In the genomic region with DNA sequence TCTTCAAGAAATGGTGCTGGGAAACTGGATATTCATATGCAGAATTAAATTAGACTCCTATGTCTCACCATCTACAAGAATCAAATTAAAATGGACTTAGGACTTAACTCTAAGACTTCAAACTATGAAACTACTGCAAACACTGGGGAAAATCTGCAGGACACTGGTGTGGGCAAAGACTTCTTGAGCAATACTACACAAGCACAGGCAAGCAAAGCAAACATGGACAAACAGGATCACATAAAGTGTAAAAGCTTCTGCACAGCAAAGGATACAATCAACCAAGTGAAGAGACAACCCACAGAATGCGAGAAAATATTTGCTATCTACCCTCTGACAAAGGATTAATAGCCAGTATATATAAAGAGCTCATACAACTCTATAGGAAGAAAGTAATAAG, we compare ENCODE assay signal across 17 cellular contexts.
DNase-seq lines count a peak whose midpoint lies in the region; ATAC-seq and TF ChIP-seq lines count a peak whose summit lies in the region.
"Had no signal": no experiment of that assay in that cellular context is flagged by ENCODE, and none has a peak within 500 bp of the region (broad histone marks: within the 10 kb centered on the region; RNA-seq: fewer than 3 reads in every experiment).

No MANE protein-coding gene starts in this region.

- in situ Hi-C loops in mammary epithelial cell (cut with MboI; ENCODE audit: low sequenced_read_pairs in 2 of 2): no loop called here

- BruUV-seq in mammary epithelial cell (replicated peaks; lab: Mats Ljungman, UMichigan): no TSS peak
- BruUV-seq in MCF 10A (replicated peaks; lab: Mats Ljungman, UMichigan): no TSS peak

- WGBS in mammary epithelial cell (ENCODE audit: low coverage, missing lambda C conversion rate): 78% methylated on average over 1 of the region's 1 CpG
- WGBS in esophagus squamous epithelium, 2 donors: 86 to 92% methylated on average over 1 of the region's 1 CpG

- TF ChIP-seq POLR2A in esophagus squamous epithelium (IDR thresholded peaks at IDR 0.05): no peak

- no peaks in the 10 kb centered on the region for H4K20me1 ChIP-seq in mammary epithelial cell (ENCODE audit: insufficient read depth, low read length)
- H4K20me1 ChIP-seq: BLaER1 had no signal

- H3K4me3 ChIP-seq in mammary epithelial cell (replicated peaks in 1 of 3; ENCODE audit: insufficient read depth in 1 of 3, low read depth in 2 of 3, low read length in 3 of 3) (no peak overlapping the region), epithelial cell of esophagus (ENCODE audit: low read length) (no peak overlapping the region), esophagus squamous epithelium (no peak overlapping the region)
- H3K4me3 ChIP-seq: A549, BLaER1, K562 had no signal

- H3K27ac Mint-ChIP-seq in MCF 10A (ENCODE audit: low read depth, unreplicated experiment) (no peak overlapping the region), osteocyte (ENCODE audit: unreplicated experiment) (peak overlapping the region; percentile 46)
- no peak overlapping the region for H3K27ac Mint-ChIP-seq in activated naive CD4-positive, alpha-beta T cell treated with anti-CD3 and anti-CD28 coated beads, Interleukin-2, amount 50 U/mL, for 72 hours
- H3K27ac Mint-ChIP-seq: CD14-positive monocyte; CD4-positive, alpha-beta memory T cell; H9 had no signal

- CTCF ChIA-PET in mammary epithelial cell (lab: Charles Lee; ENCODE audit: low non-redundant PET) (no interaction called here), MCF 10A (lab: Yijun Ruan, JAX) (no interaction called here)

- no peaks in the 10 kb centered on the region for H3K79me2 ChIP-seq in mammary epithelial cell (ENCODE audit: insufficient read depth, low read length)

- no peak overlapping the region for H2AFZ ChIP-seq in mammary epithelial cell (ENCODE audit: low read depth, low read length)

- TF ChIP-seq CTCF in mammary epithelial cell (conservative IDR thresholded peaks at IDR 0.05 in 1 of 2, IDR thresholded peaks at IDR 0.05 in 1 of 2; ENCODE audit: extremely low read depth in 1 of 2, insufficient read depth in 1 of 2, low read depth in 1 of 2, low read length in 2 of 2) (no peak), MCF 10A (IDR thresholded peaks at IDR 0.05; ENCODE audit: unreplicated experiment) (no peak), epithelial cell of esophagus (IDR thresholded peaks at IDR 0.05; ENCODE audit: insufficient read depth, low read depth, low read length, missing control alignments) (no peak), osteocyte (IDR thresholded peaks at IDR 0.05) (no peak), esophagus squamous epithelium (IDR thresholded peaks at IDR 0.05) (no peak)

- H3K9me3 ChIP-seq in mammary epithelial cell (replicated peaks; ENCODE audit: insufficient read depth, low read length): peaks cover 4% of the 10 kb centered on the region
- no peaks in the 10 kb centered on the region for H3K9me3 ChIP-seq in esophagus squamous epithelium

- H3K27ac ChIP-seq in mammary epithelial cell (ENCODE audit: insufficient read depth, low read depth, low read length) (no peak overlapping the region), esophagus squamous epithelium (no peak overlapping the region)
- H3K27ac ChIP-seq: 22Rv1, A549, BLaER1 had no signal

- peaks cover 15% of the 10 kb centered on the region for H3K4me1 Mint-ChIP-seq in MCF 10A (ENCODE audit: insufficient read depth, unreplicated experiment)
- H3K4me1 Mint-ChIP-seq in osteocyte (ENCODE audit: unreplicated experiment): peaks cover 44% of the 10 kb centered on the region
- H3K4me1 Mint-ChIP-seq: CD14-positive monocyte; CD4-positive, alpha-beta memory T cell had no signal

- dilution Hi-C loops in mammary epithelial cell (cut with HindIII; ENCODE audit: low sequenced_read_pairs): no loop called here

- H3K27me3 Mint-ChIP-seq in MCF 10A (ENCODE audit: insufficient read depth, unreplicated experiment) (no peaks in the 10 kb centered on the region), osteocyte (ENCODE audit: unreplicated experiment) (no peaks in the 10 kb centered on the region)
- H3K27me3 Mint-ChIP-seq: CD4-positive, alpha-beta memory T cell had no signal

- no peak overlapping the region for H3K4me2 ChIP-seq in mammary epithelial cell (ENCODE audit: insufficient read depth, low read depth, low read length)
- H3K4me2 ChIP-seq: A549, BLaER1 had no signal

- H3K27me3 ChIP-seq in mammary epithelial cell (ENCODE audit: insufficient read depth, low read length) (no peaks in the 10 kb centered on the region), esophagus squamous epithelium (no peaks in the 10 kb centered on the region)
- H3K27me3 ChIP-seq: BLaER1 had no signal

- H3K36me3 Mint-ChIP-seq in MCF 10A (ENCODE audit: insufficient read depth, unreplicated experiment) (no peaks in the 10 kb centered on the region), osteocyte (ENCODE audit: unreplicated experiment) (peaks cover 20% of the 10 kb centered on the region)
- H3K36me3 Mint-ChIP-seq in activated naive CD4-positive, alpha-beta T cell treated with anti-CD3 and anti-CD28 coated beads, Interleukin-2, amount 50 U/mL, for 72 hours: no peaks in the 10 kb centered on the region
- H3K36me3 Mint-ChIP-seq: CD14-positive monocyte; CD4-positive, alpha-beta memory T cell had no signal

- no peak for ATAC-seq in activated naive CD4-positive, alpha-beta T cell treated with anti-CD3 and anti-CD28 coated beads, Interleukin-2, amount 50 U/mL, for 72 hours
- ATAC-seq: A549, K562 had no signal

- peaks cover 12% of the 10 kb centered on the region for H3K9me3 Mint-ChIP-seq in MCF 10A (ENCODE audit: unreplicated experiment)
- peaks cover 27% of the 10 kb centered on the region for H3K9me3 Mint-ChIP-seq in osteocyte (ENCODE audit: unreplicated experiment)
- H3K9me3 Mint-ChIP-seq in activated naive CD4-positive, alpha-beta T cell treated with anti-CD3 and anti-CD28 coated beads, Interleukin-2, amount 50 U/mL, for 72 hours: peaks cover 0 to 16% of the 10 kb centered on the region in 2 donors

- H3K4me1 ChIP-seq in mammary epithelial cell (ENCODE audit: insufficient read depth, low read length) (peaks cover 21% of the 10 kb centered on the region), esophagus squamous epithelium (peaks cover 0 to 9% (median 0%) of the 10 kb centered on the region in 3 donors)
- H3K4me1 ChIP-seq: BLaER1 had no signal

- H3K36me3 ChIP-seq in mammary epithelial cell (ENCODE audit: insufficient read depth, low read length) (no peaks in the 10 kb centered on the region), esophagus squamous epithelium (no peaks in the 10 kb centered on the region)
- H3K36me3 ChIP-seq: BLaER1 had no signal

- intact Hi-C loops in mammary epithelial cell (cut with micrococcal nuclease) (no loop called here), MCF 10A (cut with micrococcal nuclease) (no loop called here), esophagus squamous epithelium (cut with DNase I) (no loop called here)

- DNase-seq in mammary epithelial cell: peak; percentile 26
- DNase-seq in MCF 10A (ENCODE audit: unreplicated experiment): no peak
- peak; percentile 67 for DNase-seq in epithelial cell of esophagus (ENCODE audit: low read depth)
- DNase-seq in osteocyte (ENCODE audit: extremely low spot score, unreplicated experiment): no peak
- no peak for DNase-seq in activated naive CD4-positive, alpha-beta T cell treated with anti-CD3 and anti-CD28 coated beads, Interleukin-2, amount 50 U/mL, for 72 hours (ENCODE audit: low spot score in 2 of 2)
- no peak for DNase-seq in esophagus squamous epithelium (lab: John Stamatoyannopoulos, UW)
- no peak for DNase-seq in HuH-7.5 (ENCODE audit: low spot score)
- DNase-seq: Calu3; CD4-positive, alpha-beta memory T cell; DMS79 treated with DMSO at 0.1 percent for 48 hours; GF-D8; H9 had no signal

- POLR2A ChIA-PET in MCF 10A (lab: Yijun Ruan, JAX): interaction anchor here (0.6 kb wide), 1 partner anchor 60 kb away, joined by 4 read pairs; no protein-coding TSS in a partner anchor

- H3K9ac ChIP-seq in mammary epithelial cell (ENCODE audit: insufficient read depth, low read length): no peak overlapping the region
- H3K9ac ChIP-seq: BLaER1 had no signal

- H3K4me3 Mint-ChIP-seq in MCF 10A (ENCODE audit: unreplicated experiment): no peak overlapping the region
- H3K4me3 Mint-ChIP-seq in osteocyte (ENCODE audit: unreplicated experiment): no peak overlapping the region
- H3K4me3 Mint-ChIP-seq: CD14-positive monocyte; CD4-positive, alpha-beta memory T cell; H9 had no signal

Comparison
In these comparisons a context has a peak if more than half of its experiments do, and no peak if none do; other contexts are left out.
1. DNase-seq: peak in mammary epithelial cell (single experiment) and epithelial cell of esophagus (single experiment); none in MCF 10A (single experiment), osteocyte (single experiment), activated naive CD4-positive, alpha-beta T cell treated with anti-CD3 and anti-CD28 coated beads, Interleukin-2, amount 50 U/mL, for 72 hours (0 of 2), esophagus squamous epithelium (single experiment) and HuH-7.5 (single experiment).